ENCODE assay signal across 1 cellular context in the genomic region with DNA sequence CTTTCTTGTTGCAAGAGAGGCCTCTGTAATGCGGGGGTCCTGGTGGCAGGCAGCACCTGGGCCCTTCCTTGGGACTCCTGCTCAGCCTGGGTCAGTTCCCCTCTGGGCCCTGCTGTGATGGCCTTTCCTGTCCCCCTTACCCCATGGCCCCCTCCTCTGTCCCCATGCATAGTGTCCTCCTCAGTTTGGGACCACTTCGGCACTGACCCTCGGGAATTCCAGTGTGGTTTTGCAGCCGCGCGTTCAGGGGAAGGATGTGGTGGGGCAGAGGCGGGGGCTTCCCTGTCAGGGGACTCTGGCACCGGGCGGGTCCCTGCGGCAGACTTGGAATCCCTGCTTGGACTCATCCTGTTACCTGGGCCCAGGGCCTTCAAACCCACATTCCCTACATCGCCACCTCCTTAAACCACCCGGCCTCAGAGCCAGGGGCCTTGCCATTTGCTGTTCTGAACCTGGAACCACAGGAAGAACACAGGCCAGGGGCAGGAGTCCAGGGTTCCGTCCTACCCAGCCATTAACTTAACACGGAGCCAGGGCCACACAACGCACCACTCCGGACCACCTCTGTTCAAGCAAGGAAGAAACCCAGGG.
TF ChIP-seq lines count a peak whose summit lies in the region.

No MANE protein-coding gene starts in this region.

TF ChIP-seq in WTC11, 78 proteins besides CTCF, POLR2A, EP300 and RAD21 (continued from another document):
- TF ChIP-seq, protein P1, sequence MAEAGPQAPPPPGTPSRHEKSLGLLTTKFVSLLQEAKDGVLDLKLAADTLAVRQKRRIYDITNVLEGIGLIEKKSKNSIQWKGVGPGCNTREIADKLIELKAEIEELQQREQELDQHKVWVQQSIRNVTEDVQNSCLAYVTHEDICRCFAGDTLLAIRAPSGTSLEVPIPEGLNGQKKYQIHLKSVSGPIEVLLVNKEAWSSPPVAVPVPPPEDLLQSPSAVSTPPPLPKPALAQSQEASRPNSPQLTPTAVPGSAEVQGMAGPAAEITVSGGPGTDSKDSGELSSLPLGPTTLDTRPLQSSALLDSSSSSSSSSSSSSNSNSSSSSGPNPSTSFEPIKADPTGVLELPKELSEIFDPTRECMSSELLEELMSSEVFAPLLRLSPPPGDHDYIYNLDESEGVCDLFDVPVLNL (CRISPR knock-in tag; IDR thresholded peaks at IDR 0.05; ENCODE audit: borderline replicate concordance, low read depth): no peak
- TF ChIP-seq MYBL2 (CRISPR knock-in tag; IDR thresholded peaks at IDR 0.05): no peak
- TF ChIP-seq ZNF423 (CRISPR knock-in tag; IDR thresholded peaks at IDR 0.05): no peak
- TF ChIP-seq ATF1 (CRISPR knock-in tag; IDR thresholded peaks at IDR 0.05): no peak
- TF ChIP-seq, protein P2, sequence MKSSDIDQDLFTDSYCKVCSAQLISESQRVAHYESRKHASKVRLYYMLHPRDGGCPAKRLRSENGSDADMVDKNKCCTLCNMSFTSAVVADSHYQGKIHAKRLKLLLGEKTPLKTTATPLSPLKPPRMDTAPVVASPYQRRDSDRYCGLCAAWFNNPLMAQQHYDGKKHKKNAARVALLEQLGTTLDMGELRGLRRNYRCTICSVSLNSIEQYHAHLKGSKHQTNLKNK (CRISPR knock-in tag; IDR thresholded peaks at IDR 0.05): no peak
- TF ChIP-seq, protein P3, sequence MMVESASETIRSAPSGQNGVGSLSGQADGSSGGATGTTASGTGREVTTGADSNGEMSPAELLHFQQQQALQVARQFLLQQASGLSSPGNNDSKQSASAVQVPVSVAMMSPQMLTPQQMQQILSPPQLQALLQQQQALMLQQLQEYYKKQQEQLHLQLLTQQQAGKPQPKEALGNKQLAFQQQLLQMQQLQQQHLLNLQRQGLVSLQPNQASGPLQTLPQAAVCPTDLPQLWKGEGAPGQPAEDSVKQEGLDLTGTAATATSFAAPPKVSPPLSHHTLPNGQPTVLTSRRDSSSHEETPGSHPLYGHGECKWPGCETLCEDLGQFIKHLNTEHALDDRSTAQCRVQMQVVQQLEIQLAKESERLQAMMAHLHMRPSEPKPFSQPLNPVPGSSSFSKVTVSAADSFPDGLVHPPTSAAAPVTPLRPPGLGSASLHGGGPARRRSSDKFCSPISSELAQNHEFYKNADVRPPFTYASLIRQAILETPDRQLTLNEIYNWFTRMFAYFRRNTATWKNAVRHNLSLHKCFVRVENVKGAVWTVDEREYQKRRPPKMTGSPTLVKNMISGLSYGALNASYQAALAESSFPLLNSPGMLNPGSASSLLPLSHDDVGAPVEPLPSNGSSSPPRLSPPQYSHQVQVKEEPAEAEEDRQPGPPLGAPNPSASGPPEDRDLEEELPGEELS (CRISPR knock-in tag; IDR thresholded peaks at IDR 0.05): no peak
- TF ChIP-seq CREM (CRISPR knock-in tag; IDR thresholded peaks at IDR 0.05): no peak
- TF ChIP-seq, protein P4, sequence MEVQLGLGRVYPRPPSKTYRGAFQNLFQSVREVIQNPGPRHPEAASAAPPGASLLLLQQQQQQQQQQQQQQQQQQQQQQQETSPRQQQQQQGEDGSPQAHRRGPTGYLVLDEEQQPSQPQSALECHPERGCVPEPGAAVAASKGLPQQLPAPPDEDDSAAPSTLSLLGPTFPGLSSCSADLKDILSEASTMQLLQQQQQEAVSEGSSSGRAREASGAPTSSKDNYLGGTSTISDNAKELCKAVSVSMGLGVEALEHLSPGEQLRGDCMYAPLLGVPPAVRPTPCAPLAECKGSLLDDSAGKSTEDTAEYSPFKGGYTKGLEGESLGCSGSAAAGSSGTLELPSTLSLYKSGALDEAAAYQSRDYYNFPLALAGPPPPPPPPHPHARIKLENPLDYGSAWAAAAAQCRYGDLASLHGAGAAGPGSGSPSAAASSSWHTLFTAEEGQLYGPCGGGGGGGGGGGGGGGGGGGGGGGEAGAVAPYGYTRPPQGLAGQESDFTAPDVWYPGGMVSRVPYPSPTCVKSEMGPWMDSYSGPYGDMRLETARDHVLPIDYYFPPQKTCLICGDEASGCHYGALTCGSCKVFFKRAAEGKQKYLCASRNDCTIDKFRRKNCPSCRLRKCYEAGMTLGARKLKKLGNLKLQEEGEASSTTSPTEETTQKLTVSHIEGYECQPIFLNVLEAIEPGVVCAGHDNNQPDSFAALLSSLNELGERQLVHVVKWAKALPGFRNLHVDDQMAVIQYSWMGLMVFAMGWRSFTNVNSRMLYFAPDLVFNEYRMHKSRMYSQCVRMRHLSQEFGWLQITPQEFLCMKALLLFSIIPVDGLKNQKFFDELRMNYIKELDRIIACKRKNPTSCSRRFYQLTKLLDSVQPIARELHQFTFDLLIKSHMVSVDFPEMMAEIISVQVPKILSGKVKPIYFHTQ (CRISPR knock-in tag; IDR thresholded peaks at IDR 0.05): no peak
- TF ChIP-seq PRRX2 (CRISPR knock-in tag; IDR thresholded peaks at IDR 0.05): no peak
- no peak for TF ChIP-seq CREB1 (CRISPR knock-in tag; IDR thresholded peaks at IDR 0.05)
- TF ChIP-seq TEAD1 (CRISPR knock-in tag; IDR thresholded peaks at IDR 0.05): no peak
- TF ChIP-seq ELF4 (CRISPR knock-in tag; IDR thresholded peaks at IDR 0.05; ENCODE audit: low read depth): no peak
- TF ChIP-seq ZNF396 (CRISPR knock-in tag; IDR thresholded peaks at IDR 0.05; ENCODE audit: borderline replicate concordance): no peak
- TF ChIP-seq, protein P5, sequence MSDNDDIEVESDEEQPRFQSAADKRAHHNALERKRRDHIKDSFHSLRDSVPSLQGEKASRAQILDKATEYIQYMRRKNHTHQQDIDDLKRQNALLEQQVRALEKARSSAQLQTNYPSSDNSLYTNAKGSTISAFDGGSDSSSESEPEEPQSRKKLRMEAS (CRISPR knock-in tag; IDR thresholded peaks at IDR 0.05): no peak
- TF ChIP-seq FOXK1 (CRISPR knock-in tag; IDR thresholded peaks at IDR 0.05): no peak
- TF ChIP-seq, protein P6, sequence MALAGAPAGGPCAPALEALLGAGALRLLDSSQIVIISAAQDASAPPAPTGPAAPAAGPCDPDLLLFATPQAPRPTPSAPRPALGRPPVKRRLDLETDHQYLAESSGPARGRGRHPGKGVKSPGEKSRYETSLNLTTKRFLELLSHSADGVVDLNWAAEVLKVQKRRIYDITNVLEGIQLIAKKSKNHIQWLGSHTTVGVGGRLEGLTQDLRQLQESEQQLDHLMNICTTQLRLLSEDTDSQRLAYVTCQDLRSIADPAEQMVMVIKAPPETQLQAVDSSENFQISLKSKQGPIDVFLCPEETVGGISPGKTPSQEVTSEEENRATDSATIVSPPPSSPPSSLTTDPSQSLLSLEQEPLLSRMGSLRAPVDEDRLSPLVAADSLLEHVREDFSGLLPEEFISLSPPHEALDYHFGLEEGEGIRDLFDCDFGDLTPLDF (CRISPR knock-in tag; IDR thresholded peaks at IDR 0.05): no peak
